Comparison of ENCODE assay signal across 1 cellular context in genomic region chr6:8085053-8085511, GRCh38.
TF ChIP-seq lines count a peak whose summit lies in the region.

No MANE protein-coding gene starts in this region.

TF ChIP-seq in HepG2, 621 proteins besides CTCF, POLR2A, EP300 and RAD21 (continues in another document):
- TF ChIP-seq, protein P1, sequence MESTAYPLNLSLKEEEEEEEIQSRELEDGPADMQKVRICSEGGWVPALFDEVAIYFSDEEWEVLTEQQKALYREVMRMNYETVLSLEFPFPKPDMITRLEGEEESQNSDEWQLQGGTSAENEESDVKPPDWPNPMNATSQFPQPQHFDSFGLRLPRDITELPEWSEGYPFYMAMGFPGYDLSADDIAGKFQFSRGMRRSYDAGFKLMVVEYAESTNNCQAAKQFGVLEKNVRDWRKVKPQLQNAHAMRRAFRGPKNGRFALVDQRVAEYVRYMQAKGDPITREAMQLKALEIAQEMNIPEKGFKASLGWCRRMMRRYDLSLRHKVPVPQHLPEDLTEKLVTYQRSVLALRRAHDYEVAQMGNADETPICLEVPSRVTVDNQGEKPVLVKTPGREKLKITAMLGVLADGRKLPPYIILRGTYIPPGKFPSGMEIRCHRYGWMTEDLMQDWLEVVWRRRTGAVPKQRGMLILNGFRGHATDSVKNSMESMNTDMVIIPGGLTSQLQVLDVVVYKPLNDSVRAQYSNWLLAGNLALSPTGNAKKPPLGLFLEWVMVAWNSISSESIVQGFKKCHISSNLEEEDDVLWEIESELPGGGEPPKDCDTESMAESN (CRISPR knock-in tag; conservative IDR thresholded peaks at IDR 0.05) = 0 out of 2 replicates have a peak, but pooled peaks have one; percentile 41
- TF ChIP-seq ZBTB7A (CRISPR knock-in tag; IDR thresholded peaks at IDR 0.05) (no peak), ZNF280D (CRISPR knock-in tag; IDR thresholded peaks at IDR 0.05) (0 out of 2 replicates have a peak, but pooled peaks have one; percentile 17), HDAC1 (CRISPR knock-in tag; IDR thresholded peaks at IDR 0.05) (no peak; the same call in 1 of the 2 replicates), RCOR2 (CRISPR knock-in tag; IDR thresholded peaks at IDR 0.05) (peak; percentile 95), ZNF605 (CRISPR knock-in tag; IDR thresholded peaks at IDR 0.05) (no peak; the same call in 1 of the 2 replicates), ZBTB4 (CRISPR knock-in tag; IDR thresholded peaks at IDR 0.05; ENCODE audit: borderline replicate concordance) (no peak), NKX3-1 (CRISPR knock-in tag; IDR thresholded peaks at IDR 0.05) (no peak), ZSCAN9 (CRISPR knock-in tag; IDR thresholded peaks at IDR 0.05; ENCODE audit: borderline replicate concordance) (peak; percentile 94), ZSCAN21 (CRISPR knock-in tag; IDR thresholded peaks at IDR 0.05; ENCODE audit: borderline replicate concordance) (peak; percentile 63; the same call in 1 of the 2 replicates), ZNF512B (CRISPR knock-in tag; IDR thresholded peaks at IDR 0.05; ENCODE audit: borderline replicate concordance) (no peak), KDM2A (CRISPR knock-in tag; IDR thresholded peaks at IDR 0.05; ENCODE audit: borderline replicate concordance, low read depth) (peak; percentile 87), TCF7 (IDR thresholded peaks at IDR 0.05; ENCODE audit: low read depth) (peak; percentile 66), THAP11 (CRISPR knock-in tag; IDR thresholded peaks at IDR 0.05) (peak; percentile 65), ZNF562 (CRISPR knock-in tag; IDR thresholded peaks at IDR 0.05; ENCODE audit: borderline replicate concordance) (no peak), FOXP1 (IDR thresholded peaks at IDR 0.05) (0 out of 2 replicates have a peak, but pooled peaks have one; percentile 23), FOXP1 (CRISPR knock-in tag; IDR thresholded peaks at IDR 0.05) (peak; percentile 84), CC2D1A (CRISPR knock-in tag; IDR thresholded peaks at IDR 0.05) (no peak), ZNF768 (CRISPR knock-in tag; IDR thresholded peaks at IDR 0.05) (no peak), ZNF574 (CRISPR knock-in tag; IDR thresholded peaks at IDR 0.05) (peak; percentile 76), ZNF331 (CRISPR knock-in tag; IDR thresholded peaks at IDR 0.05) (peak; percentile 95), YEATS4 (CRISPR knock-in tag; IDR thresholded peaks at IDR 0.05; ENCODE audit: borderline replicate concordance) (peak; percentile 58; the same call in 1 of the 2 replicates), SCMH1 (CRISPR knock-in tag; IDR thresholded peaks at IDR 0.05; ENCODE audit: borderline replicate concordance) (no peak), FOSL2 (CRISPR knock-in tag; IDR thresholded peaks at IDR 0.05) (peak; percentile 100), ZNF543 (CRISPR knock-in tag; IDR thresholded peaks at IDR 0.05) (no peak), SMAD1 (CRISPR knock-in tag; IDR thresholded peaks at IDR 0.05; ENCODE audit: borderline replicate concordance, low read depth) (no peak), CHD2 (IDR thresholded peaks at IDR 0.05; ENCODE audit: low read depth, low read length) (0 out of 2 replicates have a peak, but pooled peaks have one; percentile 29), REPIN1 (CRISPR knock-in tag; IDR thresholded peaks at IDR 0.05; ENCODE audit: borderline replicate concordance, low read depth) (peak; percentile 88; the same call in 1 of the 2 replicates), NCOA5 (CRISPR knock-in tag; IDR thresholded peaks at IDR 0.05) (no peak)
- TF ChIP-seq, protein P2, sequence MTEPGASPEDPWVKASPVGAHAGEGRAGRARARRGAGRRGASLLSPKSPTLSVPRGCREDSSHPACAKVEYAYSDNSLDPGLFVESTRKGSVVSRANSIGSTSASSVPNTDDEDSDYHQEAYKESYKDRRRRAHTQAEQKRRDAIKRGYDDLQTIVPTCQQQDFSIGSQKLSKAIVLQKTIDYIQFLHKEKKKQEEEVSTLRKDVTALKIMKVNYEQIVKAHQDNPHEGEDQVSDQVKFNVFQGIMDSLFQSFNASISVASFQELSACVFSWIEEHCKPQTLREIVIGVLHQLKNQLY (CRISPR knock-in tag; IDR thresholded peaks at IDR 0.05) = peak; percentile 82
- TF ChIP-seq, protein P3, sequence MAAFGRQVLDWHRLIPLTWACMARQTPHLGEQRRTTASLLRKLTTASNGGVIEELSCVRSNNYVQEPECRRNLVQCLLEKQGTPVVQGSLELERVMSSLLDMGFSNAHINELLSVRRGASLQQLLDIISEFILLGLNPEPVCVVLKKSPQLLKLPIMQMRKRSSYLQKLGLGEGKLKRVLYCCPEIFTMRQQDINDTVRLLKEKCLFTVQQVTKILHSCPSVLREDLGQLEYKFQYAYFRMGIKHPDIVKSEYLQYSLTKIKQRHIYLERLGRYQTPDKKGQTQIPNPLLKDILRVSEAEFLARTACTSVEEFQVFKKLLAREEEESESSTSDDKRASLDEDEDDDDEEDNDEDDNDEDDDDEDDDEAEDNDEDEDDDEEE (CRISPR knock-in tag; IDR thresholded peaks at IDR 0.05) = no peak
- TF ChIP-seq, protein P4, sequence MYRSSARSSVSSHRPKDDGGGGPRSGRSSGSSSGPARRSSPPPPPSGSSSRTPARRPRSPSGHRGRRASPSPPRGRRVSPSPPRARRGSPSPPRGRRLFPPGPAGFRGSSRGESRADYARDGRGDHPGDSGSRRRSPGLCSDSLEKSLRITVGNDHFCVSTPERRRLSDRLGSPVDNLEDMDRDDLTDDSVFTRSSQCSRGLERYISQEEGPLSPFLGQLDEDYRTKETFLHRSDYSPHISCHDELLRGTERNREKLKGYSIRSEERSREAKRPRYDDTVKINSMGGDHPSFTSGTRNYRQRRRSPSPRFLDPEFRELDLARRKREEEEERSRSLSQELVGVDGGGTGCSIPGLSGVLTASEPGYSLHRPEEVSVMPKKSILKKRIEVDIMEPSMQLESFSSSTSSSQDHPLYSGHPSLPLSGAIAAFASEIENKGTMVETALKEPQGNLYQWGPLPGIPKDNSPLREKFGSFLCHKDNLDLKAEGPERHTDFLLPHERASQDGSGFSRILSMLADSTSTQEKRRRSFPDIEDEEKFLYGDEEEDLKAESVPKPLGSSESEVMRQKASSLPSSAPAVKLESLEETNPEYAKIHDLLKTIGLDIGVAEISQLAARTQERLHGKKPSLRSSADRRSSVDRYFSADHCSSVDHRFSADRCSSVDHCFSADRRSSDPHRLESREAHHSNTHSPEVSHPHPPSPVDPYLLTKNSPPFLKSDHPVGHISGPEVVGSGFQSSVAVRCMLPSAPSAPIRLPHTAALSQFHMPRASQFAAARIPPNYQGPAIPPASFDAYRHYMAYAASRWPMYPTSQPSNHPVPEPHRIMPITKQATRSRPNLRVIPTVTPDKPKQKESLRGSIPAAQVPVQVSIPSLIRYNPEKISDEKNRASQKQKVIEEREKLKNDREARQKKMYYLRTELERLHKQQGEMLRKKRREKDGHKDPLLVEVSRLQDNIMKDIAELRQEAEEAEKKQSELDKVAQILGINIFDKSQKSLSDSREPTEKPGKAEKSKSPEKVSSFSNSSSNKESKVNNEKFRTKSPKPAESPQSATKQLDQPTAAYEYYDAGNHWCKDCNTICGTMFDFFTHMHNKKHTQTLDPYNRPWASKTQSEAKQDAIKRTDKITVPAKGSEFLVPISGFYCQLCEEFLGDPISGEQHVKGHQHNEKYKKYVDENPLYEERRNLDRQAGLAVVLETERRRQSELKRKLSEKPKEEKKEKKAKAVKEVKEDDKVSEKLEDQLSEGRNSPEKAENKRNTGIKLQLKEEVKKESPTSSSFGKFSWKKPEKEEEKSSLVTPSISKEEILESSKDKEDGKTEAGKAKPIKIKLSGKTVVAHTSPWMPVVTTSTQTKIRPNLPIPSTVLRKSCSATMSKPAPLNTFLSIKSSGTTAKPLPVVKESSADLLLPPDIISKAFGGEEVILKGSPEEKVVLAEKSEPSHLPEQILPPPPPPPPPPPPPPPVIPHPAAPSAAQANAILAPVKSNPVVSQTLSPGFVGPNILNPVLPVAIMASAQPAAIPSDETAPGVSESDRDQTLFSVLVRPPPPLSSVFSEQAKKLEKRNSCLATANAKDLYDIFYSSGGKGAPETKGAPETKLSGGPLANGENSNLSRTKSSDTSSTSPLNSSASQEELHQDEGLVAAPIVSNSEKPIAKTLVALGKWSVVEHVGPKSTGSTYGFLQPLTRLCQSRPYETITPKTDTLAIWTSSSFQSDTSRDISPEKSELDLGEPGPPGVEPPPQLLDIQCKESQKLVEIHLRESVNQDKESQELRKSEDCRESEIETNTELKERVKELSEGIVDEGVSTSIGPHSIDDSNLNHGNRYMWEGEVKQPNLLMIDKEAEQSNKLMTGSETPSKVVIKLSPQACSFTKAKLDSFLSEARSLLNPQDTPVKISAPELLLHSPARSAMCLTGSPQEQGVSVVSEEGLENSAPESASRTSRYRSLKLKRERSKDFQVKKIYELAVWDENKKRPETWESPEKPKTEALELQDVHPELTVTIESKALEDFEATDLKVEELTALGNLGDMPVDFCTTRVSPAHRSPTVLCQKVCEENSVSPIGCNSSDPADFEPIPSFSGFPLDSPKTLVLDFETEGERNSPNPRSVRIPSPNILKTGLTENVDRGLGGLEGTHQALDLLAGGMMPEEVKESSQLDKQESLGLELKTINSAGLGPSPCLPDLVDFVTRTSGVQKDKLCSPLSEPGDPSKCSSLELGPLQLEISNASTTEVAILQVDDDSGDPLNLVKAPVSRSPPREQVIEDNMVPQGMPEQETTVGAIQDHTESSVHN (CRISPR knock-in tag; IDR thresholded peaks at IDR 0.05) = no peak
